33 cellular contexts compared by ENCODE assay signal in the genomic region with DNA sequence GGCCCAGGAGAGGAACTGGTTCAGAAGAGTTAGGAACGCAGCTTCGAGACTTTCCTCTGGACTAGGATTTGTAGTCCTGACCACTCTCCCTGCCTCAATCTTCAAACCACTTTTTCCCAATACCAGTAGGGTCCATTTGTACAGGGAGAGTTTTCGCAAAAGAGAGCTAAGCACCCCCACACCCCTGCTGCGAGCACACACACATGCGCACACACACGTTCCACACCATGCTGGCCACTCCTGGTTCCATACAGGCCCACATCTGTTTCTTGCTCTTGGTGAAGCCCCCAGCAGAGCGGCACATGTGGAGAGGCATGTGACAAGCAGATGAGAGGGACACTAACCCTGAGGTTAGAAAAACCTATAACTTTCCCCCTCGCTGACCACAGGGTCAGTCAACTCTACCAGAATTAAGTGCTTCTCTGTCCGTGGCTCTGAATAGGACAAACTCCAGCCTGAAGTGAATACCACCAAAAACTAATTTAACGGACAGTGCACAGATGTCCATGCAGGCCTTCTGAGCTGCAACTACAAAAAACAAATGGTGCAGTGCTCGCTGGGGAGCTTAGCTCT. TPM values are rescaled to one million over a fixed set of nuclear protein-coding genes. Genes with fewer than 3 reads are reported as not detected.
DNase-seq lines count a peak whose midpoint lies in the region; ATAC-seq and TF ChIP-seq lines count a peak whose summit lies in the region.
"Had no signal": no experiment of that assay in that cellular context is flagged by ENCODE, and none has a peak within 500 bp of the region (broad histone marks: within the 10 kb centered on the region; RNA-seq: fewer than 3 reads in every experiment).

No MANE protein-coding gene starts in this region.

- peaks cover 53% of the 10 kb centered on the region for H3K4me1 Mint-ChIP-seq in chondrocyte (ENCODE audit: low read depth)
- H3K4me1 Mint-ChIP-seq: activated naive CD8-positive, alpha-beta T cell treated with anti-CD3 and anti-CD28 coated beads, Interleukin-2, amount 50 U/mL, for 24 hours; memory B cell; stimulated activated naive B cell treated with anti-CD40 and anti-IgM and Interleukin-4, amounts not matched to agents 10 μg/mL and 1 μg/mL and 100 μg/mL, for 72 hours had no signal

- H2AK5ac ChIP-seq in neuronal stem cell (ENCODE audit: low read depth, low read length), result no peak overlapping the region

- no peak overlapping the region for H3K23ac ChIP-seq in neuronal stem cell (ENCODE audit: low read depth, low read length, poor library complexity)

- no peak overlapping the region for H2BK5ac ChIP-seq in neuronal stem cell (ENCODE audit: low read length)

- H3K79me1 ChIP-seq in neuronal stem cell (ENCODE audit: low read depth, low read length), result no peaks in the 10 kb centered on the region

- no peaks in the 10 kb centered on the region for H3K9me3 ChIP-seq in right atrium auricular region
- no peaks in the 10 kb centered on the region for H3K9me3 ChIP-seq in neuronal stem cell (replicated peaks in 1 of 2; ENCODE audit: control insufficient read depth in 2 of 2, insufficient read depth in 1 of 2, low read depth in 1 of 2, low read length in 2 of 2)
- no peaks in the 10 kb centered on the region for H3K9me3 ChIP-seq in testis
- H3K9me3 ChIP-seq: BE2C, neutrophil had no signal

- DNase-seq in chondrocyte (ENCODE audit: low spot score) (peak; percentile 32), right atrium auricular region (ENCODE audit: low spot score) (no peak), neuronal stem cell (ENCODE audit: low spot score) (no peak), testis (no peak), activated gamma-delta T cell treated with Interleukin-2 at 50 U/mL for 16 hours (no peak)
- DNase-seq in stimulated activated CD4-positive, alpha-beta T cell treated with anti-CD3 and anti-CD28 coated beads, Interleukin-4, amount 100 ng/mL, for 24 hours, result no peak
- DNase-seq: activated CD4-positive, alpha-beta T cell treated with anti-CD3 and anti-CD28 coated beads, Interleukin-2, amount 50 U/mL, for 48 hours; activated naive CD4-positive, alpha-beta T cell; activated naive CD8-positive, alpha-beta T cell treated with anti-CD3 and anti-CD28 coated beads, Interleukin-2, amount 50 U/mL, for 24 hours; activated T-cell treated with anti-CD3 and anti-CD28 coated beads, Interleukin-2, amount 50 U/mL, for 48 hours; BE2C; CD8-positive, alpha-beta T cell; central memory CD4-positive, alpha-beta T cell; endodermal cell; foreskin keratinocyte; H9; NCI-H1417 treated with DMSO at 0.1 percent for 48 hours; NCI-H2029 treated with DMSO at 0.1 percent for 48 hours; NCI-H226; NCI-H69; PC-9; SHP77 treated with DMSO at 0.1 percent for 48 hours; stimulated activated naive B cell treated with anti-CD40 and anti-IgM and Interleukin-4, amounts not matched to agents 10 μg/mL and 1 μg/mL and 100 μg/mL, for 72 hours; T-helper 2 cell had no signal

- H2BK120ac ChIP-seq in neuronal stem cell (ENCODE audit: low read depth, low read length), result no peak overlapping the region

- H3K9ac ChIP-seq in neuronal stem cell (ENCODE audit: low read depth, low read length, poor library complexity), result no peak overlapping the region
- H3K9ac ChIP-seq: KMS-11 had no signal

- intact Hi-C loops in testis (cut with DNase I; ENCODE audit: low total_unique reads), result no loop called here

- peak overlapping the region; percentile 31 for H3K14ac ChIP-seq in neuronal stem cell (ENCODE audit: low read length)

- no peak overlapping the region for H3K18ac ChIP-seq in neuronal stem cell (ENCODE audit: low read length)

- H3K4ac ChIP-seq in neuronal stem cell (ENCODE audit: low read length), result no peak overlapping the region

- no peak overlapping the region for H3K27ac Mint-ChIP-seq in chondrocyte (ENCODE audit: unreplicated experiment)
- H3K27ac Mint-ChIP-seq: activated naive CD8-positive, alpha-beta T cell treated with anti-CD3 and anti-CD28 coated beads, Interleukin-2, amount 50 U/mL, for 24 hours; CD8-positive, alpha-beta T cell; dendritic cell treated with granulocyte-macrophage colony-stimulating factor and Interleukin-4, amounts not matched to agents 40 ng/mL and 50 ng/mL, for 4 days; endodermal cell; memory B cell; stimulated activated naive B cell treated with anti-CD40 and anti-IgM and Interleukin-4, amounts not matched to agents 10 μg/mL and 1 μg/mL and 100 μg/mL, for 72 hours had no signal

- no CpG with 5 or more reads among the region's 11 CpGs for WGBS in neuronal stem cell (ENCODE audit: extremely low coverage in 2 of 2, insufficient read length in 2 of 2, insufficient replicate concordance in 1 of 2), 2 donors
- WGBS in testis, 2 donors, result 70 to 74% methylated on average over 11 of the region's 11 CpGs

- TF ChIP-seq CTCF in chondrocyte (IDR thresholded peaks at IDR 0.05) (no peak), right atrium auricular region (IDR thresholded peaks at IDR 0.05) (no peak), testis (IDR thresholded peaks at IDR 0.05) (no peak)

- H3K27me3 ChIP-seq in right atrium auricular region (no peaks in the 10 kb centered on the region), neuronal stem cell (ENCODE audit: control insufficient read depth in 3 of 3, insufficient read depth in 3 of 3, low read depth in 1 of 3, low read length in 3 of 3) (peaks cover 0 to 31% (median 2%) of the 10 kb centered on the region in 3 experiments), testis (no peaks in the 10 kb centered on the region)
- H3K27me3 ChIP-seq: BE2C, hepatocyte had no signal

- no peaks in the 10 kb centered on the region for H3K36me3 Mint-ChIP-seq in chondrocyte (ENCODE audit: low read depth)
- H3K36me3 Mint-ChIP-seq: CD8-positive, alpha-beta T cell; memory B cell; stimulated activated naive B cell treated with anti-CD40 and anti-IgM and Interleukin-4, amounts not matched to agents 10 μg/mL and 1 μg/mL and 100 μg/mL, for 72 hours had no signal

- no peak overlapping the region for H4K91ac ChIP-seq in neuronal stem cell (ENCODE audit: low read depth, low read length, poor library complexity)

- H3K36me3 ChIP-seq in right atrium auricular region (no peaks in the 10 kb centered on the region), neuronal stem cell (replicated peaks in 1 of 2; ENCODE audit: control insufficient read depth in 2 of 2, insufficient read depth in 2 of 2, low read length in 2 of 2) (no peaks in the 10 kb centered on the region), testis (ENCODE audit: low read depth, missing control alignments) (no peaks in the 10 kb centered on the region)
- H3K36me3 ChIP-seq: BE2C, neutrophil had no signal

- H3K9me3 Mint-ChIP-seq in chondrocyte (ENCODE audit: low read depth), result no peaks in the 10 kb centered on the region
- H3K9me3 Mint-ChIP-seq: activated naive CD8-positive, alpha-beta T cell treated with anti-CD3 and anti-CD28 coated beads, Interleukin-2, amount 50 U/mL, for 24 hours; CD8-positive, alpha-beta T cell; dendritic cell treated with granulocyte-macrophage colony-stimulating factor and Interleukin-4, amounts not matched to agents 40 ng/mL and 50 ng/mL, for 4 days; endodermal cell; H9; memory B cell; stimulated activated naive B cell treated with anti-CD40 and anti-IgM and Interleukin-4, amounts not matched to agents 10 μg/mL and 1 μg/mL and 100 μg/mL, for 72 hours had no signal

- peak overlapping the region; percentile 91 to 92 for H3K27ac ChIP-seq in right atrium auricular region
- H3K27ac ChIP-seq in neuronal stem cell (replicated peaks; ENCODE audit: low read length), result no peak overlapping the region
- H3K27ac ChIP-seq in testis, result peak overlapping the region; percentile 73 to 85
- H3K27ac ChIP-seq: foreskin keratinocyte, hepatocyte, HL-60, KMS-11, neutrophil, PC-9 had no signal

- H2BK15ac ChIP-seq in neuronal stem cell (ENCODE audit: low read length), result no peak overlapping the region

- no peak overlapping the region for H3K4me3 ChIP-seq in right atrium auricular region
- no peak overlapping the region for H3K4me3 ChIP-seq in neuronal stem cell (ENCODE audit: low read length in 2 of 2)
- no peak overlapping the region for H3K4me3 ChIP-seq in testis
- H3K4me3 ChIP-seq: hepatocyte, PC-9 had no signal

- no peak overlapping the region for H3K4me2 ChIP-seq in neuronal stem cell (ENCODE audit: insufficient read depth, low read length, poor library complexity, severe bottlenecking)
- H3K4me2 ChIP-seq: hepatocyte, KMS-11, PC-9 had no signal

- H3K4me1 ChIP-seq in right atrium auricular region, result peaks cover 0 to 96% of the 10 kb centered on the region in 2 donors
- peaks cover 0 to 8% of the 10 kb centered on the region in 2 donors for H3K4me1 ChIP-seq in neuronal stem cell (ENCODE audit: control insufficient read depth in 2 of 2, insufficient read depth in 1 of 2, low read depth in 1 of 2, low read length in 2 of 2)
- H3K4me1 ChIP-seq in testis, result peaks cover 83% of the 10 kb centered on the region
- H3K4me1 ChIP-seq: BE2C, foreskin keratinocyte had no signal

- H2AFZ ChIP-seq in neuronal stem cell (ENCODE audit: low read length), result no peak overlapping the region
- H2AFZ ChIP-seq: hepatocyte, PC-9 had no signal

- no peak for TF ChIP-seq POLR2A in testis (IDR thresholded peaks at IDR 0.05)

- ATAC-seq in GM18502 (IDR thresholded peaks at IDR 0.05; ENCODE audit: poor library complexity, unreplicated experiment), result no peak
- ATAC-seq: activated CD4-positive, CD25-positive, alpha-beta regulatory T cell treated with anti-CD3 and anti-CD28 coated beads, Interleukin-2, amount 50 U/mL, for 24 hours; activated naive CD8-positive, alpha-beta T cell treated with anti-CD3 and anti-CD28 coated beads, Interleukin-2, amount 50 U/mL, for 24 hours; CD8-positive, alpha-beta T cell; esophagus mucosa; foreskin keratinocyte; stimulated activated naive B cell treated with anti-CD40 and anti-IgM and Interleukin-4, amounts not matched to agents 10 μg/mL and 1 μg/mL and 100 μg/mL, for 72 hours had no signal

- H2BK12ac ChIP-seq in neuronal stem cell (ENCODE audit: low read length), result no peak overlapping the region

- H3K27me3 Mint-ChIP-seq in chondrocyte (ENCODE audit: low read depth), result peaks cover 22% of the 10 kb centered on the region

- no peak overlapping the region for H3K4me3 Mint-ChIP-seq in chondrocyte (ENCODE audit: unreplicated experiment)
- H3K4me3 Mint-ChIP-seq: activated naive CD8-positive, alpha-beta T cell treated with anti-CD3 and anti-CD28 coated beads, Interleukin-2, amount 50 U/mL, for 24 hours; CD8-positive, alpha-beta T cell; dendritic cell treated with granulocyte-macrophage colony-stimulating factor and Interleukin-4, amounts not matched to agents 40 ng/mL and 50 ng/mL, for 4 days; endodermal cell; memory B cell; stimulated activated naive B cell treated with anti-CD40 and anti-IgM and Interleukin-4, amounts not matched to agents 10 μg/mL and 1 μg/mL and 100 μg/mL, for 72 hours had no signal

- H4K8ac ChIP-seq in neuronal stem cell (ENCODE audit: low read depth, low read length), result no peak overlapping the region

RNA-seq across cellular contexts. Expression of gene ADCY5, which starts 59.5 kb away (rescaled TPM):
- total RNA-seq in chondrocyte (8.0 to 28.6 TPM (median 10.5 TPM) in 3 replicates), right atrium auricular region (100 to 1,000 TPM; 105 to 163 TPM), testis (10 to 100 TPM; 33.6 to 41.6 TPM)
- polyA plus RNA-seq in neuronal stem cell (2013, experiment 1 of 2), result 2.2 TPM
- polyA plus RNA-seq in neuronal stem cell (2013, experiment 2 of 2), result 2.2 TPM
- polyA plus RNA-seq in testis (ENCODE audit: insufficient read depth, low read depth, low replicate concordance), result 16.5 TPM
- total RNA-seq: CD8-positive, alpha-beta T cell had no signal
